ENCODE assay signal across 18 cellular contexts in genomic region chr15:67232591-67232990, GRCh38.
"Had no signal": no experiment of that assay in that cellular context is flagged by ENCODE, and none has a peak within 500 bp of the region (broad histone marks: within the 10 kb centered on the region; RNA-seq: fewer than 3 reads in every experiment).

No MANE protein-coding gene starts in this region.

- FAIRE-seq: kidney had no signal

- H3K27ac ChIP-seq: coronary artery, heart right ventricle, neutrophil, right atrium auricular region, testis, tibial nerve had no signal

- H3K4me3 ChIP-seq: coronary artery, heart right ventricle, mucosa of descending colon, right atrium auricular region, smooth muscle cell, testis, tibial nerve had no signal

- H3K9me3 ChIP-seq: heart right ventricle, mucosa of descending colon, neutrophil, right atrium auricular region, testis, tibial nerve had no signal

- ATAC-seq: heart right ventricle; left cardiac atrium; mucosa of descending colon; naive thymus-derived CD8-positive, alpha-beta T cell; stimulated activated naive CD8-positive, alpha-beta T cell treated with anti-CD3 and anti-CD28 coated beads, Interleukin-15, Interleukin-2, amounts not matched to agents 100 U/mL and 50 U/mL, for 24 hours had no signal

- DNase-seq: caudate nucleus; effector CD4-positive, alpha-beta T cell; endodermal cell; foreskin melanocyte; heart right ventricle; immature natural killer cell; kidney; left cardiac atrium; mucosa of descending colon; naive thymus-derived CD8-positive, alpha-beta T cell; stimulated activated CD4-positive, alpha-beta T cell treated with anti-CD3 and anti-CD28 coated beads, Interleukin-2, amount 100 ng/mL, for 48 hours; stimulated activated naive CD8-positive, alpha-beta T cell treated with anti-CD3 and anti-CD28 coated beads, Interleukin-15, Interleukin-2, amounts not matched to agents 100 U/mL and 50 U/mL, for 24 hours; testis had no signal

- H3K27me3 ChIP-seq: heart right ventricle, neutrophil, right atrium auricular region, testis, tibial nerve had no signal

- H3K4me2 ChIP-seq: smooth muscle cell had no signal

- H3K4me1 ChIP-seq: right atrium auricular region, testis had no signal
